10 cellular contexts compared by ENCODE assay signal in the genomic region with DNA sequence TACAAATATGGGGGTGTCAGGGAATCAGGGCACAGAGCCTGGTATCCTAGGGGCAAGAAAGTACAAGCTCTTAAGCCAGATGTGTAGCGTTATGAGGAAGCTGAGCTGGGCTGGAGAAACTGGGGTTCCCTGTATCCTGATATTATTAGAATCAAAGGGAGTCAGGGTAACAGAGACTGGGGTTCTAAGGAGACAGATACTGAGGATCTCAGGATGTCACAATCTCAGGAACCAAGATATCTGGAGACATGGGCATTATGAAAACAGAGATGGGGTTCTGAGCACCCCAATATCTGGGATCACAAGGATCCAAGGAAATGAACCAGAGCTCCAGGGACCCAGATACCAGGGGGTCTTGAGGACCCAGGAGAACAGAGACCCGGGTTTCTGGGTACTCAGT. TPM values are rescaled to one million over a fixed set of nuclear protein-coding genes. Genes with fewer than 3 reads are reported as not detected.
DNase-seq lines count a peak whose midpoint lies in the region; ATAC-seq, FAIRE-seq and TF ChIP-seq lines count a peak whose summit lies in the region.
"Had no signal": no experiment of that assay in that cellular context is flagged by ENCODE, and none has a peak within 500 bp of the region (broad histone marks: within the 10 kb centered on the region; RNA-seq: fewer than 3 reads in every experiment).

No MANE protein-coding gene starts in this region.

- H3K27me3 ChIP-seq in MG63, result no peaks in the 10 kb centered on the region

- H3K36me3 ChIP-seq in MG63, result peaks cover 43% of the 10 kb centered on the region

- POLR2A ChIA-PET in naive thymus-derived CD8-positive, alpha-beta T cell (lab: Charles Lee), result interaction anchor here (0.6 kb wide), 1 partner anchor 1021 kb away, joined by 4 read pairs; no protein-coding TSS in a partner anchor

- ATAC-seq in naive thymus-derived CD8-positive, alpha-beta T cell, result no peak
- ATAC-seq in GM18909 (IDR thresholded peaks at IDR 0.05; ENCODE audit: poor library complexity, unreplicated experiment), result no peak
- no peak for ATAC-seq in GM21447 (IDR thresholded peaks at IDR 0.05; ENCODE audit: unreplicated experiment)

- peak overlapping the region; percentile 76 for H3K4me3 ChIP-seq in AG10803 (ENCODE audit: low read length)
- H3K4me3 ChIP-seq in MG63, result peak overlapping the region; percentile 75

- intact Hi-C loops in dendritic cell treated with granulocyte-macrophage colony-stimulating factor and Interleukin-4, amounts not matched to agents 40 ng/mL and 50 ng/mL, for 4 days (cut with micrococcal nuclease), result loop anchor here (2.0 kb wide), 2 partner anchors 21 to 25 kb away; no protein-coding TSS in a partner anchor

- H3K36me3 Mint-ChIP-seq in dendritic cell treated with granulocyte-macrophage colony-stimulating factor and Interleukin-4, amounts not matched to agents 40 ng/mL and 50 ng/mL, for 4 days (ENCODE audit: low read depth), result peaks cover 64% of the 10 kb centered on the region
- H3K36me3 Mint-ChIP-seq in naive thymus-derived CD8-positive, alpha-beta T cell, result peaks cover 0 to 15% (median 0%) of the 10 kb centered on the region in 3 donors

- peak overlapping the region; percentile 97 for H3K27ac Mint-ChIP-seq in dendritic cell treated with granulocyte-macrophage colony-stimulating factor and Interleukin-4, amounts not matched to agents 40 ng/mL and 50 ng/mL, for 4 days
- H3K27ac Mint-ChIP-seq in naive thymus-derived CD8-positive, alpha-beta T cell, result peak overlapping the region; percentile 88 to 100 (median 98)

- no peak for DNase-seq in AG10803 (ENCODE audit: low read depth)
- DNase-seq in MG63, result no peak
- no peak for DNase-seq in naive thymus-derived CD8-positive, alpha-beta T cell
- DNase-seq in urothelium cell line (ENCODE audit: low spot score), result no peak
- no peak for DNase-seq in NCI-H128 (lab: John Stamatoyannopoulos, UW; ENCODE audit: unreplicated experiment)
- DNase-seq: NCI-H2107, trophoblast cell had no signal

- no peaks in the 10 kb centered on the region for H3K9me3 ChIP-seq in MG63

- H3K4me1 Mint-ChIP-seq in dendritic cell treated with granulocyte-macrophage colony-stimulating factor and Interleukin-4, amounts not matched to agents 40 ng/mL and 50 ng/mL, for 4 days (ENCODE audit: low read depth), result peaks cover 62% of the 10 kb centered on the region
- peaks cover 35 to 79% (median 65%) of the 10 kb centered on the region in 4 donors for H3K4me1 Mint-ChIP-seq in naive thymus-derived CD8-positive, alpha-beta T cell

- TF ChIP-seq CTCF in AG10803 (conservative IDR thresholded peaks at IDR 0.05; ENCODE audit: low read length), result no peak

- no peaks in the 10 kb centered on the region for H3K9me3 Mint-ChIP-seq in dendritic cell treated with granulocyte-macrophage colony-stimulating factor and Interleukin-4, amounts not matched to agents 40 ng/mL and 50 ng/mL, for 4 days
- H3K9me3 Mint-ChIP-seq in naive thymus-derived CD8-positive, alpha-beta T cell, result no peaks in the 10 kb centered on the region

- H3K4me3 Mint-ChIP-seq in dendritic cell treated with granulocyte-macrophage colony-stimulating factor and Interleukin-4, amounts not matched to agents 40 ng/mL and 50 ng/mL, for 4 days, result peak overlapping the region; percentile 97
- peak overlapping the region; percentile 81 to 93 (median 90) for H3K4me3 Mint-ChIP-seq in naive thymus-derived CD8-positive, alpha-beta T cell

- FAIRE-seq in urothelium cell line (lab: Jason Lieb, UNC), result no peak

- no peaks in the 10 kb centered on the region for H3K27me3 Mint-ChIP-seq in dendritic cell treated with granulocyte-macrophage colony-stimulating factor and Interleukin-4, amounts not matched to agents 40 ng/mL and 50 ng/mL, for 4 days
- peaks cover 0 to 2% (median 0%) of the 10 kb centered on the region in 5 donors for H3K27me3 Mint-ChIP-seq in naive thymus-derived CD8-positive, alpha-beta T cell

RNA-seq across cellular contexts. Expression of a gene that starts 0.8 kb away (rescaled TPM):
- total RNA-seq in MG63 (2014; rRNA removed; shearing (Covaris generic); ENCODE audit: low replicate concordance), result 2.2 and 3.6 TPM in 2 replicates
- total RNA-seq in naive thymus-derived CD8-positive, alpha-beta T cell, result 1 to 10 TPM; 5.9 to 7.7 TPM
- 1 to 10 TPM; 3.2 to 6.2 (median 3.5) TPM for polyA plus RNA-seq in naive thymus-derived CD8-positive, alpha-beta T cell

RNA-seq across cellular contexts. Expression of a gene that starts 28.4 kb away (rescaled TPM):
- not detected in 2 replicates for total RNA-seq in MG63 (2014; rRNA removed; shearing (Covaris generic); ENCODE audit: low replicate concordance)
- not detected for total RNA-seq in naive thymus-derived CD8-positive, alpha-beta T cell
- polyA plus RNA-seq in naive thymus-derived CD8-positive, alpha-beta T cell, result under 1 TPM in 1 of 3 donors, not detected in 2; 0.14 TPM

RNA-seq across cellular contexts. Expression of a gene that starts 50.4 kb away (rescaled TPM):
- 0.92 TPM in 1 of 2 replicates, not detected in the other for total RNA-seq in MG63 (2014; rRNA removed; shearing (Covaris generic); ENCODE audit: low replicate concordance)
- not detected for total RNA-seq in naive thymus-derived CD8-positive, alpha-beta T cell
- polyA plus RNA-seq in naive thymus-derived CD8-positive, alpha-beta T cell, result not detected

RNA-seq across cellular contexts. Expression of a gene that starts 59.6 kb away (rescaled TPM):
- total RNA-seq in MG63 (2014; rRNA removed; shearing (Covaris generic); ENCODE audit: low replicate concordance), result 4.1 and 6.1 TPM in 2 replicates
- not detected for total RNA-seq in naive thymus-derived CD8-positive, alpha-beta T cell
- polyA plus RNA-seq in naive thymus-derived CD8-positive, alpha-beta T cell, result not detected
